Comparison of ENCODE assay signal across 1 cellular context in the genomic region with DNA sequence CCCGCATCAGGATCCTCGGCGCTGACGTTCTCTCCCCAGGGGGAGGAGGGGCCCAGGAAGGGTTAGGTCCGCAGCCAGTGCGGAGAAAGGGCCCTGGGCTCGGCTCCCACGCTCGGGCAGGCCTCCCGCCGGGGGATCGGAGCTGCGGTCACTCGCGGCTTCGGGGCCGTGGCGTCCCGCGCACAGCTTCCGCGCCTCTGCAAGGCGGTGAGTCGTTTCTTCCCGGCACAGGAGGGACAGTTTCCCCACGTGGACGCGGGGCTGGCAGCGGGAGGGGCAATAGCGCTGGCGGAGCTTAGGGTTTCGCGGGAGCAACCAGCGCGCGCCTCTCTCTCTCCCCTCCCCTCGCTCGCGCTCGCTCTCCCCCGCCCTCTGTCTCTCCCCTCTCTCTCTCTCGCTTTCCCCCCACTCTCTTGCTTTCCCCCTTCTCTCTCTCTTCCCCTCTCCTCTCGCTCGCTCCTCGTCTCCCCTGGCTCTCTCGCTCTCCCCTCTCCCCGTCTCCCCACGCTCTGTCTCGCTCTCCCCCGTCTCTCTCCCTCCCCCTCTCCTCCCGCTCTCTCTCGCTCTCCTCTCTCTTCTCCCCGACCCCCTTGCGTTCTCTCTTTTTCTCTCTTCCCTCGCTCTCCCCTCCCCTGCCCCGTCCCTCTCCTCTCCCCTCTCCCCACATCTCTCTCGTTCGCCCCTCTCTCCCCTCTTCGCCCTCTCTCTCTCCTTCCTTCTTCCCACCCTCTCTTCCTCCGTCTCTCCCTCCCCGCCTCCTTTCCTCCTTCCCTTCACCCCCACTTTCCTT.
A peak's percentile ranks its signal among the peaks of the same experiment; 100 is the strongest.
TF ChIP-seq lines count a peak whose summit lies in the region.

No MANE protein-coding gene starts in this region.

TF ChIP-seq in GM12878, 131 proteins besides CTCF, POLR2A, EP300 and RAD21 (continued from another document):
- no peak for TF ChIP-seq ZBTB4 (CRISPR knock-in tag; IDR thresholded peaks at IDR 0.05)
- TF ChIP-seq, protein P1, sequence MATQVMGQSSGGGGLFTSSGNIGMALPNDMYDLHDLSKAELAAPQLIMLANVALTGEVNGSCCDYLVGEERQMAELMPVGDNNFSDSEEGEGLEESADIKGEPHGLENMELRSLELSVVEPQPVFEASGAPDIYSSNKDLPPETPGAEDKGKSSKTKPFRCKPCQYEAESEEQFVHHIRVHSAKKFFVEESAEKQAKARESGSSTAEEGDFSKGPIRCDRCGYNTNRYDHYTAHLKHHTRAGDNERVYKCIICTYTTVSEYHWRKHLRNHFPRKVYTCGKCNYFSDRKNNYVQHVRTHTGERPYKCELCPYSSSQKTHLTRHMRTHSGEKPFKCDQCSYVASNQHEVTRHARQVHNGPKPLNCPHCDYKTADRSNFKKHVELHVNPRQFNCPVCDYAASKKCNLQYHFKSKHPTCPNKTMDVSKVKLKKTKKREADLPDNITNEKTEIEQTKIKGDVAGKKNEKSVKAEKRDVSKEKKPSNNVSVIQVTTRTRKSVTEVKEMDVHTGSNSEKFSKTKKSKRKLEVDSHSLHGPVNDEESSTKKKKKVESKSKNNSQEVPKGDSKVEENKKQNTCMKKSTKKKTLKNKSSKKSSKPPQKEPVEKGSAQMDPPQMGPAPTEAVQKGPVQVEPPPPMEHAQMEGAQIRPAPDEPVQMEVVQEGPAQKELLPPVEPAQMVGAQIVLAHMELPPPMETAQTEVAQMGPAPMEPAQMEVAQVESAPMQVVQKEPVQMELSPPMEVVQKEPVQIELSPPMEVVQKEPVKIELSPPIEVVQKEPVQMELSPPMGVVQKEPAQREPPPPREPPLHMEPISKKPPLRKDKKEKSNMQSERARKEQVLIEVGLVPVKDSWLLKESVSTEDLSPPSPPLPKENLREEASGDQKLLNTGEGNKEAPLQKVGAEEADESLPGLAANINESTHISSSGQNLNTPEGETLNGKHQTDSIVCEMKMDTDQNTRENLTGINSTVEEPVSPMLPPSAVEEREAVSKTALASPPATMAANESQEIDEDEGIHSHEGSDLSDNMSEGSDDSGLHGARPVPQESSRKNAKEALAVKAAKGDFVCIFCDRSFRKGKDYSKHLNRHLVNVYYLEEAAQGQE (IDR thresholded peaks at IDR 0.05; ENCODE audit: low read depth, low read length): no peak
- no peak for TF ChIP-seq SREBF2 (IDR thresholded peaks at IDR 0.05; ENCODE audit: low read length)
- TF ChIP-seq BACH1 (IDR thresholded peaks at IDR 0.05; ENCODE audit: borderline replicate concordance): 0 out of 2 replicates have a peak, but pooled peaks have one; percentile 45
- peak; percentile 62; the same call in 1 of the 2 replicates for TF ChIP-seq NKRF (conservative IDR thresholded peaks at IDR 0.05)
